ENCODE assay signal across 19 cellular contexts in the genomic region with DNA sequence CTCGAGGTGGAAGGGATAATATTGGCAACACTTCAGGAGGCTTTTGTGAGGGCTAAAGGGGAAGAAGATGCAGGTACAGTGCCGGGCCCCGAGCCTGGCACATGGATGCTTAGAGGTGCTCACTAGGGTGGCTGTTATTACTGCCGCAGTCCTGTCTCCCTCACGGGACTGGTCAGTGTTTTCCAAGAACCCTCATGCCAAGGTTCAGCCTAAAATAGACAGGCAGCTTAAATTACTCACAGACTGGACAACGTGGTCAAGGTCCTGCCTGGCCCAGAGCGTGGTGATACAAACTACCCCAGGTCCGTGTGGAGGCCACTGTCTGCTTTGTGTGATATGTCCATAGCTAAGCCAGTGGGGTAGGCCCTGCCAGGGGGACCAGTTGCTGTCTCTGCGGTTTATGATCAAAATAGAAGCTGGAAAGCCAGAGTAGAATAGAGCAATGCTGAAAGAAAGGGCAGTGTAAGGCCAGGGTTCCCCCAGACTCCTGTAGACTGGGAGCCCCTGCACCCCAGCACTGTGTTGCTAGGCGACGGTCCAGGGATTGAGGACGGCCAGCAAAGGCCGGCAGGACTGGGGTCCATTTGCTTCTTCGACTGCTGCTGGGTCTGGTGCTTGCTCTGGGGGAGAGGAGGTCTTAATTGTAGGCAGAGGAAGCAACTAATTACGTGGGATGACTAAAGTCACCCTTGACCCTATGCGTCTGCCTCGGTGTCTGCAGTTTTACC. TPM values are rescaled to one million over a fixed set of nuclear protein-coding genes. Genes with fewer than 3 reads are reported as not detected.
DNase-seq lines count a peak whose midpoint lies in the region; ATAC-seq and TF ChIP-seq lines count a peak whose summit lies in the region.
"Had no signal": no experiment of that assay in that cellular context is flagged by ENCODE, and none has a peak within 500 bp of the region (broad histone marks: within the 10 kb centered on the region; RNA-seq: fewer than 3 reads in every experiment).

No MANE protein-coding gene starts in this region.

- no peaks in the 10 kb centered on the region for H3K9me3 ChIP-seq in osteoblast (ENCODE audit: low read depth, low read length)
- no peaks in the 10 kb centered on the region for H3K9me3 ChIP-seq in vagina
- no peaks in the 10 kb centered on the region for H3K9me3 ChIP-seq in A673 (ENCODE audit: low read depth, low read length, poor library complexity, severe bottlenecking)
- H3K9me3 ChIP-seq: gastroesophageal sphincter had no signal

- no peaks in the 10 kb centered on the region for H3K36me3 Mint-ChIP-seq in WTC11
- H3K36me3 Mint-ChIP-seq: IgD-negative memory B cell had no signal

- no peak overlapping the region for H3K4me3 ChIP-seq in osteoblast (ENCODE audit: insufficient read depth, low read length)
- no peak overlapping the region for H3K4me3 ChIP-seq in vagina
- no peak overlapping the region for H3K4me3 ChIP-seq in A673 (ENCODE audit: low read depth, low read length, poor library complexity, severe bottlenecking)
- H3K4me3 ChIP-seq: gastroesophageal sphincter had no signal

- TF ChIP-seq CTCF in osteoblast (IDR thresholded peaks at IDR 0.05; ENCODE audit: extremely low read depth, low read depth, low read length) (no peak), vagina (IDR thresholded peaks at IDR 0.05) (no peak), A673 (conservative IDR thresholded peaks at IDR 0.05; ENCODE audit: low read depth, low read length) (no peak), WTC11 (IDR thresholded peaks at IDR 0.05) (no peak)

- H3K27me3 Mint-ChIP-seq in WTC11 (ENCODE audit: low read depth): no peaks in the 10 kb centered on the region; the same call in 1 of the 2 replicates
- H3K27me3 Mint-ChIP-seq: CD8-positive, alpha-beta memory T cell had no signal

- H3K4me1 ChIP-seq in osteoblast (ENCODE audit: insufficient read depth, low read length) (peaks cover 18% of the 10 kb centered on the region), vagina (no peaks in the 10 kb centered on the region), A673 (ENCODE audit: insufficient read depth, low read length, poor library complexity, severe bottlenecking) (peaks cover 22% of the 10 kb centered on the region)

- no peak overlapping the region for H3K4me2 ChIP-seq in osteoblast (ENCODE audit: insufficient read depth, low read length)

- intact Hi-C loops in Right ventricle myocardium inferior (cut with DNase I): no loop called here
- intact Hi-C loops in cardiac septum (cut with DNase I): no loop called here
- intact Hi-C loops in vagina (cut with DNase I): no loop called here
- intact Hi-C loops in A673 (cut with micrococcal nuclease; ENCODE audit: unreplicated experiment): no loop called here

- POLR2A ChIA-PET in A673 (lab: Charles Lee; ENCODE audit: low non-redundant PET) (no interaction called here), WTC11 (lab: Charles Lee) (no interaction called here)

- H3K9me3 Mint-ChIP-seq in WTC11: no peaks in the 10 kb centered on the region
- H3K9me3 Mint-ChIP-seq: CD8-positive, alpha-beta memory T cell; IgD-negative memory B cell had no signal

- BruUV-seq in A673 (replicated peaks; lab: Mats Ljungman, UMichigan): no TSS peak

- H3K27me3 ChIP-seq in osteoblast (ENCODE audit: insufficient read depth, low read length) (no peaks in the 10 kb centered on the region), vagina (no peaks in the 10 kb centered on the region), A673 (replicated peaks; ENCODE audit: insufficient read depth, low read depth, low read length, poor library complexity) (no peaks in the 10 kb centered on the region)
- H3K27me3 ChIP-seq: gastroesophageal sphincter had no signal

- H3K27ac ChIP-seq in osteoblast (ENCODE audit: low read depth, low read length) (no peak overlapping the region), vagina (no peak overlapping the region), A673 (ENCODE audit: low read depth, low read length, poor library complexity, severe bottlenecking) (no peak overlapping the region)
- H3K27ac ChIP-seq: gastroesophageal sphincter had no signal

- ATAC-seq in Right ventricle myocardium inferior (peak; percentile 73), WTC11 (no peak)
- ATAC-seq: gastroesophageal sphincter; stimulated activated naive CD8-positive, alpha-beta T cell treated with anti-CD3 and anti-CD28 coated beads, Interleukin-15, Interleukin-2, amounts not matched to agents 100 U/mL and 50 U/mL, for 24 hours had no signal

- H3K79me2 ChIP-seq in osteoblast (ENCODE audit: insufficient read depth, low read length): no peaks in the 10 kb centered on the region

- CTCF ChIA-PET in A673 (lab: Charles Lee): no interaction called here
- CTCF ChIA-PET in WTC11 (lab: Charles Lee): interaction anchor here (1.2 to 2.0 kb wide), 4 partner anchors 41 to 490 kb away, joined by 3 to 5 read pairs (median 4); no protein-coding TSS in a partner anchor

- DNase-seq in Right ventricle myocardium inferior (ENCODE audit: missing footprints): no peak
- DNase-seq in cardiac septum (ENCODE audit: low spot score): no peak
- DNase-seq in islet precursor cell: peak; percentile 59
- DNase-seq in osteoblast (ENCODE audit: insufficient read length, low spot score, missing footprints): no peak
- DNase-seq in HK-2 (ENCODE audit: unreplicated experiment): no peak
- no peak for DNase-seq in vagina (ENCODE audit: extremely low spot score in 2 of 2)
- no peak for DNase-seq in A673 (ENCODE audit: low spot score)
- DNase-seq in WTC11 (ENCODE audit: low spot score): no peak
- DNase-seq: activated CD4-positive, CD25-positive, alpha-beta regulatory T cell treated with anti-CD3 and anti-CD28 coated beads, Interleukin-2, amount 50 U/mL, for 72 hours; activated effector memory CD4-positive, alpha-beta T cell treated with Interleukin-2 at 50 U/mL for 16 hours; amygdala; CD8-positive, alpha-beta memory T cell; mesendoderm; NCI-H2171 treated with DMSO at 0.1 percent for 48 hours; SHP77; stimulated activated CD4-positive, alpha-beta T cell treated with anti-CD3 and anti-CD28 coated beads, Interleukin-15, amount 100 ng/mL, for 24 hours; stimulated activated naive CD8-positive, alpha-beta T cell treated with anti-CD3 and anti-CD28 coated beads, Interleukin-15, Interleukin-2, amounts not matched to agents 100 U/mL and 50 U/mL, for 24 hours had no signal

- peaks cover 7% of the 10 kb centered on the region for H3K4me1 Mint-ChIP-seq in WTC11
- H3K4me1 Mint-ChIP-seq: CD8-positive, alpha-beta memory T cell had no signal

- TF ChIP-seq POLR2A in vagina (IDR thresholded peaks at IDR 0.05): no peak

- H4K20me1 ChIP-seq in osteoblast (ENCODE audit: insufficient read depth, low read length): no peaks in the 10 kb centered on the region

- no peak overlapping the region for H3K4me3 Mint-ChIP-seq in WTC11
- H3K4me3 Mint-ChIP-seq: CD8-positive, alpha-beta memory T cell had no signal

- peak overlapping the region; percentile 65 for H2AFZ ChIP-seq in osteoblast (ENCODE audit: low read length)

- no peaks in the 10 kb centered on the region for H3K36me3 ChIP-seq in osteoblast (ENCODE audit: insufficient read depth, low read length)
- no peaks in the 10 kb centered on the region for H3K36me3 ChIP-seq in vagina
- no peaks in the 10 kb centered on the region for H3K36me3 ChIP-seq in A673 (ENCODE audit: insufficient read depth, low read length, poor library complexity, severe bottlenecking)
- H3K36me3 ChIP-seq: gastroesophageal sphincter had no signal

- H3K27ac Mint-ChIP-seq in WTC11: no peak overlapping the region
- H3K27ac Mint-ChIP-seq: IgD-negative memory B cell had no signal

TF ChIP-seq in WTC11, 78 proteins besides CTCF, POLR2A, EP300 and RAD21 (continues in another document):
- TF ChIP-seq FOXJ3 (CRISPR knock-in tag; IDR thresholded peaks at IDR 0.05; ENCODE audit: borderline replicate concordance): no peak
- TF ChIP-seq, protein P1, sequence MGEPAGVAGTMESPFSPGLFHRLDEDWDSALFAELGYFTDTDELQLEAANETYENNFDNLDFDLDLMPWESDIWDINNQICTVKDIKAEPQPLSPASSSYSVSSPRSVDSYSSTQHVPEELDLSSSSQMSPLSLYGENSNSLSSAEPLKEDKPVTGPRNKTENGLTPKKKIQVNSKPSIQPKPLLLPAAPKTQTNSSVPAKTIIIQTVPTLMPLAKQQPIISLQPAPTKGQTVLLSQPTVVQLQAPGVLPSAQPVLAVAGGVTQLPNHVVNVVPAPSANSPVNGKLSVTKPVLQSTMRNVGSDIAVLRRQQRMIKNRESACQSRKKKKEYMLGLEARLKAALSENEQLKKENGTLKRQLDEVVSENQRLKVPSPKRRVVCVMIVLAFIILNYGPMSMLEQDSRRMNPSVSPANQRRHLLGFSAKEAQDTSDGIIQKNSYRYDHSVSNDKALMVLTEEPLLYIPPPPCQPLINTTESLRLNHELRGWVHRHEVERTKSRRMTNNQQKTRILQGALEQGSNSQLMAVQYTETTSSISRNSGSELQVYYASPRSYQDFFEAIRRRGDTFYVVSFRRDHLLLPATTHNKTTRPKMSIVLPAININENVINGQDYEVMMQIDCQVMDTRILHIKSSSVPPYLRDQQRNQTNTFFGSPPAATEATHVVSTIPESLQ (CRISPR knock-in tag; IDR thresholded peaks at IDR 0.05): no peak
- TF ChIP-seq ATF1 (CRISPR knock-in tag; IDR thresholded peaks at IDR 0.05): no peak
- TF ChIP-seq ZNF121 (CRISPR knock-in tag; IDR thresholded peaks at IDR 0.05): no peak
- no peak for TF ChIP-seq GABPB1 (CRISPR knock-in tag; IDR thresholded peaks at IDR 0.05)

RNA-seq across cellular contexts. Expression of gene ELAPOR1, which starts 36.1 kb away (rescaled TPM):
- total RNA-seq in Right ventricle myocardium inferior (0.22 TPM), cardiac septum (0.30 TPM), osteoblast (0.36 and 0.59 TPM in 2 replicates), vagina (0.25 TPM), A673 (2021) (0.17 and 0.24 TPM in 2 replicates), WTC11 (2021) (1.1 to 1.5 TPM (median 1.3 TPM) in 3 replicates)

RNA-seq across cellular contexts. Expression of gene TMEM167B, which starts 59.5 kb away (rescaled TPM):
- 31.5 TPM for total RNA-seq in Right ventricle myocardium inferior
- 37.4 TPM for total RNA-seq in cardiac septum
- total RNA-seq in osteoblast: 24.6 and 30.1 TPM in 2 replicates
- 17.2 TPM for total RNA-seq in vagina
- 26.4 and 30.0 TPM in 2 replicates for total RNA-seq in A673 (2021)
- 15.6 to 18.7 TPM (median 16.0 TPM) in 3 replicates for total RNA-seq in WTC11 (2021)
